17 cellular contexts compared by ENCODE assay signal in the genomic region with DNA sequence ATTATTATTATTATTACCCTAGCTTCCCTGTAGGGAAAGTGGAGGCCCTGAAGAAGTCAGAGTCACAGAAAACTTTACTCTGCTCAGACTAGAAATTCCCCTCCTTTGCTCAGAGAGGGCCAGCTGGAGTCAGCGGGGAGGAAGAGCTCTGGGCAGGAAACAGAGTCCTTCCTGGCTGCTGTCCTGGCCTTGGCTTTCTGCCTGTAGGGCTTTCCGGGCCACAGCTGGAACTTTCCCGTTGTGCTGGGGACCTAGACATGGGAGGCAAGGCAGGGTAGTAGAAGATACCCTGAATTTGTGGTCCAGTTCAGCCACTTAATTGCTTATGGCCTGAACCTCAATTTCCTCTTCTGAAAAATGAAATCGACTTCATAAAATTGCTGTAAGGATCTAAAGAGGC. TPM values are rescaled to one million over a fixed set of nuclear protein-coding genes. Genes with fewer than 3 reads are reported as not detected.
DNase-seq lines count a peak whose midpoint lies in the region; ATAC-seq and TF ChIP-seq lines count a peak whose summit lies in the region.
"Had no signal": no experiment of that assay in that cellular context is flagged by ENCODE, and none has a peak within 500 bp of the region (broad histone marks: within the 10 kb centered on the region; RNA-seq: fewer than 3 reads in every experiment).

No MANE protein-coding gene starts in this region.

- DNase-seq in EL (peak; percentile 48), adrenal gland (peak in 6 of 7 donors; percentile 50 to 74 (median 60)), hippocampal formation (lab: John Stamatoyannopoulos, UW) (peak; percentile 7 to 29), sigmoid colon (peak; percentile 85), NK-92 (lab: John Stamatoyannopoulos, UW; ENCODE audit: unreplicated experiment) (no peak), H4 (ENCODE audit: low spot score) (no peak)
- no peak for DNase-seq in activated naive CD4-positive, alpha-beta T cell treated with anti-CD3 and anti-CD28 coated beads, Interleukin-2, amount 10 ng/mL, durations not matched to agents 7 days and 5 days
- no peak for DNase-seq in activated CD8-positive, alpha-beta T cell treated with anti-CD3 and anti-CD28 coated beads for 36 hours
- DNase-seq: activated CD4-positive, alpha-beta T cell treated with anti-CD3 and anti-CD28 coated beads, Interleukin-2, amount 10 ng/mL, durations not matched to agents 7 days and 5 days; Karpas-422; NCI-H2029 treated with DMSO at 0.1 percent for 48 hours; stimulated activated CD8-positive, alpha-beta memory T cell treated with anti-CD3 and anti-CD28 coated beads, Interleukin-4, amount 100 ng/mL, for 48 hours had no signal

- H3K9me3 Mint-ChIP-seq in activated naive CD4-positive, alpha-beta T cell treated with anti-CD3 and anti-CD28 coated beads, Interleukin-2, amount 10 ng/mL, durations not matched to agents 7 days and 5 days, result no peaks in the 10 kb centered on the region
- H3K9me3 Mint-ChIP-seq in activated CD8-positive, alpha-beta T cell treated with anti-CD3 and anti-CD28 coated beads for 36 hours, result no peaks in the 10 kb centered on the region
- H3K9me3 Mint-ChIP-seq: activated CD4-positive, alpha-beta T cell treated with anti-CD3 and anti-CD28 coated beads, Interleukin-2, amount 10 ng/mL, durations not matched to agents 7 days and 5 days; activated T-helper 2 cell treated with anti-CD3 and anti-CD28 coated beads, Interferon-gamma antibody, Interleukin-2, Interleukin-4, amounts not matched to agents 10 μg/mL and 5 μg/mL and 100 μg/mL, durations not matched to agents 14 hours and 24 hours and 36 hours; neural crest cell had no signal

- H3K27me3 ChIP-seq in adrenal gland, result no peaks in the 10 kb centered on the region
- H3K27me3 ChIP-seq in sigmoid colon, result no peaks in the 10 kb centered on the region

- no peak for TF ChIP-seq CTCF in adrenal gland (IDR thresholded peaks at IDR 0.05)
- no peak for TF ChIP-seq CTCF in sigmoid colon (IDR thresholded peaks at IDR 0.05)
- TF ChIP-seq CTCF in activated CD8-positive, alpha-beta T cell treated with anti-CD3 and anti-CD28 coated beads for 36 hours (IDR thresholded peaks at IDR 0.05), result no peak

- H3K36me3 ChIP-seq in adrenal gland (replicated peaks in 1 of 2), result no peaks in the 10 kb centered on the region
- H3K36me3 ChIP-seq in sigmoid colon, result no peaks in the 10 kb centered on the region

- ATAC-seq in activated CD8-positive, alpha-beta T cell treated with anti-CD3 and anti-CD28 coated beads for 36 hours, result no peak

- intact Hi-C loops in adrenal gland (cut with DNase I), result no loop called here
- intact Hi-C loops in sigmoid colon (cut with DNase I), result no loop called here
- intact Hi-C loops in activated CD8-positive, alpha-beta T cell treated with anti-CD3 and anti-CD28 coated beads for 36 hours (cut with micrococcal nuclease), result no loop called here

- H3K27ac ChIP-seq in adrenal gland, result peak overlapping the region in 2 of 5 donors; percentile 9 to 54
- peak overlapping the region in 3 of 4 donors; percentile 33 to 50 (median 44) for H3K27ac ChIP-seq in sigmoid colon

- H3K27me3 Mint-ChIP-seq in activated naive CD4-positive, alpha-beta T cell treated with anti-CD3 and anti-CD28 coated beads, Interleukin-2, amount 10 ng/mL, durations not matched to agents 7 days and 5 days, result peaks cover 13% of the 10 kb centered on the region
- peaks cover 7% of the 10 kb centered on the region for H3K27me3 Mint-ChIP-seq in activated CD8-positive, alpha-beta T cell treated with anti-CD3 and anti-CD28 coated beads for 36 hours

- no peaks in the 10 kb centered on the region for H3K9me3 ChIP-seq in adrenal gland (replicated peaks in 1 of 3)
- H3K9me3 ChIP-seq in sigmoid colon, result no peaks in the 10 kb centered on the region

- no peak for TF ChIP-seq EP300 in sigmoid colon (IDR thresholded peaks at IDR 0.05)

- WGBS in adrenal gland, 4 donors, result 15 to 19% (median 16%) methylated on average over 4 of the region's 4 CpGs
- 22 to 38% methylated on average over 4 of the region's 4 CpGs for WGBS in sigmoid colon, 2 donors

- CTCF ChIA-PET in activated naive CD4-positive, alpha-beta T cell treated with anti-CD3 and anti-CD28 coated beads, Interleukin-2, amount 10 ng/mL, durations not matched to agents 7 days and 5 days (lab: Charles Lee), result interaction anchor here (1.4 kb wide), 1 partner anchor 121 kb away, joined by 6 read pairs; no protein-coding TSS in a partner anchor
- CTCF ChIA-PET in activated CD8-positive, alpha-beta T cell treated with anti-CD3 and anti-CD28 coated beads for 36 hours (lab: Charles Lee), result interaction anchor here (1.3 to 1.8 kb wide), 2 partner anchors 41 to 120 kb away, joined by 5 to 7 read pairs; no protein-coding TSS in a partner anchor

- TF ChIP-seq POLR2A in adrenal gland (IDR thresholded peaks at IDR 0.05) (no peak), sigmoid colon (IDR thresholded peaks at IDR 0.05) (no peak)

- no peak overlapping the region for H3K4me3 ChIP-seq in adrenal gland
- H3K4me3 ChIP-seq in sigmoid colon, result no peak overlapping the region

- no peaks in the 10 kb centered on the region for H3K4me1 Mint-ChIP-seq in activated naive CD4-positive, alpha-beta T cell treated with anti-CD3 and anti-CD28 coated beads, Interleukin-2, amount 10 ng/mL, durations not matched to agents 7 days and 5 days
- no peaks in the 10 kb centered on the region for H3K4me1 Mint-ChIP-seq in activated CD8-positive, alpha-beta T cell treated with anti-CD3 and anti-CD28 coated beads for 36 hours (ENCODE audit: low read depth)
- H3K4me1 Mint-ChIP-seq: activated CD4-positive, alpha-beta T cell treated with anti-CD3 and anti-CD28 coated beads, Interleukin-2, amount 10 ng/mL, durations not matched to agents 7 days and 5 days had no signal

- H3K36me3 Mint-ChIP-seq in activated naive CD4-positive, alpha-beta T cell treated with anti-CD3 and anti-CD28 coated beads, Interleukin-2, amount 10 ng/mL, durations not matched to agents 7 days and 5 days, result no peaks in the 10 kb centered on the region
- H3K36me3 Mint-ChIP-seq in activated CD8-positive, alpha-beta T cell treated with anti-CD3 and anti-CD28 coated beads for 36 hours (ENCODE audit: low read depth), result no peaks in the 10 kb centered on the region

- no peak overlapping the region for H3K4me3 Mint-ChIP-seq in activated naive CD4-positive, alpha-beta T cell treated with anti-CD3 and anti-CD28 coated beads, Interleukin-2, amount 10 ng/mL, durations not matched to agents 7 days and 5 days
- H3K4me3 Mint-ChIP-seq in activated CD8-positive, alpha-beta T cell treated with anti-CD3 and anti-CD28 coated beads for 36 hours, result no peak overlapping the region
- H3K4me3 Mint-ChIP-seq: activated CD4-positive, alpha-beta T cell treated with anti-CD3 and anti-CD28 coated beads, Interleukin-2, amount 10 ng/mL, durations not matched to agents 7 days and 5 days; neural crest cell had no signal

- no peak overlapping the region for H3K27ac Mint-ChIP-seq in activated naive CD4-positive, alpha-beta T cell treated with anti-CD3 and anti-CD28 coated beads, Interleukin-2, amount 10 ng/mL, durations not matched to agents 7 days and 5 days
- no peak overlapping the region for H3K27ac Mint-ChIP-seq in activated CD8-positive, alpha-beta T cell treated with anti-CD3 and anti-CD28 coated beads for 36 hours
- H3K27ac Mint-ChIP-seq: activated CD4-positive, alpha-beta T cell treated with anti-CD3 and anti-CD28 coated beads, Interleukin-2, amount 10 ng/mL, durations not matched to agents 7 days and 5 days; activated T-helper 2 cell treated with anti-CD3 and anti-CD28 coated beads, Interferon-gamma antibody, Interleukin-2, Interleukin-4, amounts not matched to agents 10 μg/mL and 5 μg/mL and 100 μg/mL, durations not matched to agents 14 hours and 24 hours and 36 hours had no signal

- H3K4me1 ChIP-seq in adrenal gland (replicated peaks in 1 of 2), result peaks cover 10 to 48% of the 10 kb centered on the region in 2 donors
- peaks cover 0 to 56% (median 33%) of the 10 kb centered on the region in 4 donors for H3K4me1 ChIP-seq in sigmoid colon

- POLR2A ChIA-PET in activated CD8-positive, alpha-beta T cell treated with anti-CD3 and anti-CD28 coated beads for 36 hours (lab: Charles Lee), result no interaction called here

RNA-seq across cellular contexts. Expression of a gene that starts 14.0 kb away (rescaled TPM):
- total RNA-seq in adrenal gland (100 to 1,000 TPM in 3 of 8 donors, 10 to 100 TPM in 5; 11.4 to 241 (median 72.2) TPM), sigmoid colon (100 to 1,000 TPM in 1 of 4 donors, 10 to 100 TPM in 3; 27.6 to 862 (median 38.6) TPM)
- polyA plus RNA-seq in adrenal gland (100 to 1,000 TPM in 2 of 3 donors, 10 to 100 TPM in 1; 64.3 to 330 (median 121) TPM), sigmoid colon (10 to 100 TPM; 24.3 to 50.5 (median 37.6) TPM)
- total RNA-seq in activated CD8-positive, alpha-beta T cell treated with anti-CD3 and anti-CD28 coated beads for 36 hours, result not detected
- total RNA-seq in H4 (2014; rRNA removed; shearing (Covaris generic)), result 64.2 and 86.8 TPM in 2 replicates
- total RNA-seq: activated CD4-positive, alpha-beta T cell treated with anti-CD3 and anti-CD28 coated beads, Interleukin-2, amount 10 ng/mL, durations not matched to agents 7 days and 5 days; activated T-helper 2 cell treated with anti-CD3 and anti-CD28 coated beads, Interferon-gamma antibody, Interleukin-2, Interleukin-4, amounts not matched to agents 10 μg/mL and 5 μg/mL and 100 μg/mL, durations not matched to agents 14 hours and 24 hours and 36 hours; bronchial epithelial cell had no signal

RNA-seq across cellular contexts. Expression of a gene that starts 29.0 kb away (rescaled TPM):
- total RNA-seq in adrenal gland, result 1 to 10 TPM in 1 of 8 donors, not detected in 7; 2.2 TPM
- under 1 TPM in 2 of 3 donors, not detected in 1; 0.64 to 0.74 TPM for polyA plus RNA-seq in adrenal gland
- total RNA-seq in sigmoid colon, result not detected
- polyA plus RNA-seq in sigmoid colon, result under 1 TPM in 1 of 3 donors, not detected in 2; 0.13 TPM
- not detected for total RNA-seq in activated CD8-positive, alpha-beta T cell treated with anti-CD3 and anti-CD28 coated beads for 36 hours
- total RNA-seq in H4 (2014; rRNA removed; shearing (Covaris generic)), result not detected in 2 replicates
- total RNA-seq: activated CD4-positive, alpha-beta T cell treated with anti-CD3 and anti-CD28 coated beads, Interleukin-2, amount 10 ng/mL, durations not matched to agents 7 days and 5 days; activated T-helper 2 cell treated with anti-CD3 and anti-CD28 coated beads, Interferon-gamma antibody, Interleukin-2, Interleukin-4, amounts not matched to agents 10 μg/mL and 5 μg/mL and 100 μg/mL, durations not matched to agents 14 hours and 24 hours and 36 hours; bronchial epithelial cell; neural crest cell; T-helper 1 cell treated with Interleukin-12 subunit alpha and Interleukin-12 subunit beta and Interleukin-4 antibody, amounts not matched to agents 30 ng/mL and 1 ng/mL, for 36 hours had no signal

RNA-seq across cellular contexts. Expression of a gene that starts 44.5 kb away (rescaled TPM):
- total RNA-seq in adrenal gland (under 1 TPM in 2 of 8 donors, not detected in 6; 0.36 to 0.53 TPM), sigmoid colon (10 to 100 TPM in 3 of 4 donors, 1 to 10 TPM in 1; 9.9 to 62.6 (median 46.0) TPM)
- polyA plus RNA-seq in adrenal gland (under 1 TPM; 0.24 to 0.88 (median 0.56) TPM), sigmoid colon (10 to 100 TPM in 1 of 3 donors, 1 to 10 TPM in 2; 3.0 to 24.6 (median 5.6) TPM)
- total RNA-seq in activated CD8-positive, alpha-beta T cell treated with anti-CD3 and anti-CD28 coated beads for 36 hours, result not detected
- total RNA-seq in H4 (2014; rRNA removed; shearing (Covaris generic)), result not detected in 2 replicates
- total RNA-seq: activated CD4-positive, alpha-beta T cell treated with anti-CD3 and anti-CD28 coated beads, Interleukin-2, amount 10 ng/mL, durations not matched to agents 7 days and 5 days; activated T-helper 2 cell treated with anti-CD3 and anti-CD28 coated beads, Interferon-gamma antibody, Interleukin-2, Interleukin-4, amounts not matched to agents 10 μg/mL and 5 μg/mL and 100 μg/mL, durations not matched to agents 14 hours and 24 hours and 36 hours; bronchial epithelial cell; epithelial cell of proximal tubule; neural crest cell; T-helper 1 cell treated with Interleukin-12 subunit alpha and Interleukin-12 subunit beta and Interleukin-4 antibody, amounts not matched to agents 30 ng/mL and 1 ng/mL, for 36 hours had no signal

Comparison
In these comparisons a context has a peak if more than half of its experiments do, and no peak if none do; other contexts are left out.
1. DNase-seq: peak in EL (single experiment), adrenal gland (6 of 7), hippocampal formation (2 of 2) and sigmoid colon (single experiment); none in activated naive CD4-positive, alpha-beta T cell treated with anti-CD3 and anti-CD28 coated beads, Interleukin-2, amount 10 ng/mL, durations not matched to agents 7 days and 5 days (single experiment), NK-92 (single experiment), activated CD8-positive, alpha-beta T cell treated with anti-CD3 and anti-CD28 coated beads for 36 hours (single experiment) and H4 (single experiment).
2. RNA of a gene that starts 14.0 kb away (total RNA-seq): 11.4 to 241 TPM in adrenal gland, 64.2 to 86.8 TPM in H4 and 27.6 to 862 TPM in sigmoid colon; not detected in activated CD8-positive, alpha-beta T cell treated with anti-CD3 and anti-CD28 coated beads for 36 hours; every median in the first group is over 10 times any median in the second.
3. RNA of a gene that starts 44.5 kb away (total RNA-seq): 9.9 to 62.6 TPM in sigmoid colon; 0.36 to 0.53 TPM in adrenal gland, not detected in activated CD8-positive, alpha-beta T cell treated with anti-CD3 and anti-CD28 coated beads for 36 hours and not detected in H4; every median in the first group is over 4 times any median in the second.